ENCODE assay signal across 32 cellular contexts in the genomic region with DNA sequence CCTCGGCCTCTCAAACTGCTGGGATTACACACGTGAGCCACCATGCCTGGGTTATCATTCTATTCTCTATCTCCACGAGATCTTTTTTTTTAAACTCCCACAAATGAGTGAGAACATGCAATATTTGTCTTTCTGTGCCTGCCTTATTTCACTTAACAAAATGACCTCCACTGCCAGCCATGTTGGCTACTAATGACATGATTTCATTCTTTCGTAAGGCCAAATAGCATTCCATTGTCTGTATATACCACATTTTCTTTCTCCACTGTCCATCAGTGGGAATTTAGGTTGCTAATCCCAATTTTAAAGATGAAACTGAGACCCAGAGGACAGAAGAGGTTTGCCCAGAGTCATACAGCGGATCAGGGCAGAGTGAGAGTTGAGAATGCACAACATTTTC. TPM values are rescaled to one million over a fixed set of nuclear protein-coding genes. Genes with fewer than 3 reads are reported as not detected.
"Had no signal": no experiment of that assay in that cellular context is flagged by ENCODE, and none has a peak within 500 bp of the region (broad histone marks: within the 10 kb centered on the region; RNA-seq: fewer than 3 reads in every experiment).

No MANE protein-coding gene starts in this region.

- ATAC-seq: effector memory CD8-positive, alpha-beta T cell; foreskin keratinocyte; heart right ventricle; left colon; lower lobe of right lung; natural killer cell; sciatic nerve; stimulated activated naive CD8-positive, alpha-beta T cell treated with anti-CD3 and anti-CD28 coated beads, Interleukin-15, amount 100 ng/mL, for 72 hours; upper lobe of right lung had no signal

- H3K36me3 Mint-ChIP-seq: immature natural killer cell, natural killer cell had no signal

- H3K27ac ChIP-seq: esophagus squamous epithelium, foreskin keratinocyte, heart right ventricle, left ventricle myocardium inferior, lower lobe of right lung, parathyroid adenoma, suprapubic skin, transverse colon, upper lobe of right lung, uterus had no signal

- H3K9me3 Mint-ChIP-seq: effector memory CD8-positive, alpha-beta T cell; immature natural killer cell; natural killer cell; stimulated activated naive CD8-positive, alpha-beta T cell treated with anti-CD3 and anti-CD28 coated beads, Interleukin-15, amount 100 ng/mL, for 72 hours had no signal

- FAIRE-seq: endometrium had no signal

- H3K27me3 ChIP-seq: esophagus squamous epithelium, foreskin keratinocyte, heart right ventricle, suprapubic skin, transverse colon, upper lobe of right lung, uterus had no signal

- DNase-seq: cortex of kidney; effector memory CD8-positive, alpha-beta T cell; erythroblast; esophagus squamous epithelium; foreskin keratinocyte; glutamatergic neuron; heart right ventricle; hippocampal formation; immature natural killer cell; islet precursor cell; kidney glomerular epithelial cell; left colon; left ventricle myocardium inferior; lower lobe of right lung; natural killer cell; occipital lobe; stimulated activated CD4-positive, alpha-beta T cell treated with anti-CD3 and anti-CD28 coated beads, Interleukin-12 subunit alpha, Interleukin-12 subunit beta, amount 100 ng/mL, for 4 hours; stimulated activated CD4-positive, alpha-beta T cell treated with anti-CD3 and anti-CD28 coated beads, Interleukin-1b, Interleukin-23, amount 100 ng/mL, for 48 hours; stimulated activated CD4-positive, alpha-beta T cell treated with anti-CD3 and anti-CD28 coated beads, Interleukin-4, amount 100 ng/mL, for 1 hour; stimulated activated CD8-positive, alpha-beta memory T cell treated with anti-CD3 and anti-CD28 coated beads, Interleukin-4, amount 100 ng/mL, for 48 hours; stimulated activated naive CD4-positive, alpha-beta T cell; stimulated activated naive CD8-positive, alpha-beta T cell treated with anti-CD3 and anti-CD28 coated beads, Interleukin-15, amount 100 ng/mL, for 72 hours; transverse colon; upper lobe of right lung; uterus had no signal

- H3K4me2 ChIP-seq: smooth muscle cell had no signal

- H3K27me3 Mint-ChIP-seq: progenitor cell of endocrine pancreas; stimulated activated naive CD8-positive, alpha-beta T cell treated with anti-CD3 and anti-CD28 coated beads, Interleukin-15, amount 100 ng/mL, for 72 hours had no signal

- H3K4me1 ChIP-seq: foreskin keratinocyte, uterus had no signal

- H3K27ac Mint-ChIP-seq: effector memory CD8-positive, alpha-beta T cell; immature natural killer cell; natural killer cell; progenitor cell of endocrine pancreas; stimulated activated naive CD8-positive, alpha-beta T cell treated with anti-CD3 and anti-CD28 coated beads, Interleukin-15, amount 100 ng/mL, for 72 hours had no signal

- H3K9ac ChIP-seq: parathyroid adenoma had no signal

- H3K79me2 ChIP-seq: parathyroid adenoma had no signal

- H3K9me3 ChIP-seq: esophagus squamous epithelium, heart right ventricle, left ventricle myocardium inferior, lower lobe of right lung, suprapubic skin, transverse colon, upper lobe of right lung, uterus had no signal

- H3K4me3 ChIP-seq: esophagus squamous epithelium, heart right ventricle, left ventricle myocardium inferior, lower lobe of right lung, smooth muscle cell, suprapubic skin, transverse colon, upper lobe of right lung, uterus had no signal

- H3K36me3 ChIP-seq: esophagus squamous epithelium, heart right ventricle, left ventricle myocardium inferior, lower lobe of right lung, suprapubic skin, transverse colon, upper lobe of right lung, uterus had no signal

- H2AFZ ChIP-seq: parathyroid adenoma had no signal

- H3K4me3 Mint-ChIP-seq: natural killer cell; stimulated activated naive CD8-positive, alpha-beta T cell treated with anti-CD3 and anti-CD28 coated beads, Interleukin-15, amount 100 ng/mL, for 72 hours had no signal

RNA-seq across cellular contexts. Expression of a gene that starts 10.9 kb away (rescaled TPM):
- total RNA-seq: natural killer cell, occipital lobe had no signal
- polyA plus RNA-seq: immature natural killer cell, neural cell had no signal
